1 cellular context compared by ENCODE assay signal in the genomic region with DNA sequence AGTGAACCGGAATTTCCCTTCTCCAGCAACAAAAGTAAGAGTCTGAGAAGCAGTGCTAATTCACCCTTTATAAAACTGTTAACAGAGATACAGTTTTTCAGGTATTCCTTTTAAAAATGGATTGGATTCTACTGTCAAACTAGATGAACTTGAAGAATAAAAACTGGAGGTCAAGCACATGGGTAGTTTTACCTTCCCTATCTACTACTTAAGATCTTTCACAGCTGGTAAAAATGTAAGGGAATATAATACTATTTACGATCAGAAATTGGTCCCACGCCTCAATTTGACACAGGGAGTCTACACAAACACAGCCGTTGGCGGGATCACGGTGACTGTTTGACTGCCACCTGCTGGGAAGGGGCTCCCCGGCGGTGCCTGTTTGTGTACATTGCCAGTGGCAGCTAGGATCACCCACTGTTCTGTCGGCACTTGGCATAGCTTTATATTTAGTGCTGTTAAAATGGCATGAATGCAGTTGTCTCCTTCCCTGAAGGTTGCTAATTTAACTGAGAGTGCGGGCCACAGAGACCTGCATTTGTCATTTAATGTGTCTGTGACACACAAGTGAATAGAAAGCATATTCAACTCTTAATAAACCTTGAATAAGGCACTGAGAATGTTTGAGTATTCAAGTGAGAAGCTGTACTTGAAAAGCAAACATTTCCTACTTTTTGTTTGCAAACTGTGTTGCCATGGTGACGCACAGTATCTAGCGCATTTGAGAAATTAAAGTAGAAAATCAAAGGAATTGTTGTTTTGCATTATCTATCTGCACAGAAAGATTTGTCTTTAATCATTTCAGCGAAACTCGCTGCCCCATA.
A peak's percentile ranks its signal among the peaks of the same experiment; 100 is the strongest.
TF ChIP-seq lines count a peak whose summit lies in the region.

No MANE protein-coding gene starts in this region.

TF ChIP-seq in K562, 482 proteins besides CTCF, POLR2A, EP300 and RAD21:
- no peak for TF ChIP-seq NR2C2 (CRISPR knock-in tag; IDR thresholded peaks at IDR 0.05)
- TF ChIP-seq NR2C2 (tag; IDR thresholded peaks at IDR 0.05): no peak
- peak; percentile 100 for TF ChIP-seq ZBTB33 (CRISPR knock-in tag; IDR thresholded peaks at IDR 0.05)
- TF ChIP-seq, protein P1, sequence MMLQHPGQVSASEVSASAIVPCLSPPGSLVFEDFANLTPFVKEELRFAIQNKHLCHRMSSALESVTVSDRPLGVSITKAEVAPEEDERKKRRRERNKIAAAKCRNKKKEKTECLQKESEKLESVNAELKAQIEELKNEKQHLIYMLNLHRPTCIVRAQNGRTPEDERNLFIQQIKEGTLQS (IDR thresholded peaks at IDR 0.05): 0 out of 2 replicates have a peak, but pooled peaks have one; percentile 42
- TF ChIP-seq, protein P1 (CRISPR knock-in tag; conservative IDR thresholded peaks at IDR 0.05): no peak
- TF ChIP-seq RFX1 (IDR thresholded peaks at IDR 0.05): peak; percentile 80
- no peak for TF ChIP-seq GATAD2A (IDR thresholded peaks at IDR 0.05)
